Comparison of ENCODE assay signal across 6 cellular contexts in genomic region chr6:133583907-133584306, GRCh38.
"Had no signal": no experiment of that assay in that cellular context is flagged by ENCODE, and none has a peak within 500 bp of the region (broad histone marks: within the 10 kb centered on the region; RNA-seq: fewer than 3 reads in every experiment).

No MANE protein-coding gene starts in this region.

- H3K4me3 ChIP-seq: K562 had no signal

- ATAC-seq: K562 had no signal

- H3K27ac ChIP-seq: HL-60 had no signal

- DNase-seq: IMR-90, KBM-7, KG1 had no signal

- FAIRE-seq: HTR-8/SVneo, K562 had no signal
